ENCODE assay signal across 1 cellular context in the genomic region with DNA sequence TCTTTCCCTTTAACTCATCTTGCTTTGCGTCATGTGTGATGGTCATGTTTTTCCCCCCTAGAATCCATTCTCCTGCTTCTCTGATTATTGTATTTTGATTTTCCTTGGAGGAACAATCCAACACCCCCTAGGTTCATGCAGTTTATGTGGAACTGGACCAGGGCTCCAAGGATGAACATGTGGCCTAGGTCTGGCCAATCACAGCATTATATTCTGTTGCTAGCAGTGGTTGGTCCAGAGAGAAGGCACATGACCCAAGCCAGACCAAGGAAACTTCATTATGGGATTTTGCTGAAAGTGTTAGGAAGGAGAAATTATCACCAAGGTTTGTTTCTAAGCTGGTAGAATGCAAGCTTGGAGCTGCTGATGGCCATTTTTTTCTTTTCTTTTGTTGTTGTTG.
TF ChIP-seq lines count a peak whose summit lies in the region.

No MANE protein-coding gene starts in this region.

TF ChIP-seq in GM12878, 131 proteins besides CTCF, POLR2A, EP300 and RAD21:
- TF ChIP-seq NFXL1 (IDR thresholded peaks at IDR 0.05; ENCODE audit: borderline replicate concordance), result no peak
- TF ChIP-seq ZNF217 (IDR thresholded peaks at IDR 0.05), result no peak
- TF ChIP-seq HDGF (IDR thresholded peaks at IDR 0.05), result no peak
- TF ChIP-seq SMAD1 (IDR thresholded peaks at IDR 0.05; ENCODE audit: low read depth, partially characterized antibody), result no peak
- TF ChIP-seq, protein P1, sequence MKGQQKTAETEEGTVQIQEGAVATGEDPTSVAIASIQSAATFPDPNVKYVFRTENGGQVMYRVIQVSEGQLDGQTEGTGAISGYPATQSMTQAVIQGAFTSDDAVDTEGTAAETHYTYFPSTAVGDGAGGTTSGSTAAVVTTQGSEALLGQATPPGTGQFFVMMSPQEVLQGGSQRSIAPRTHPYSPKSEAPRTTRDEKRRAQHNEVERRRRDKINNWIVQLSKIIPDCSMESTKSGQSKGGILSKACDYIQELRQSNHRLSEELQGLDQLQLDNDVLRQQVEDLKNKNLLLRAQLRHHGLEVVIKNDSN (IDR thresholded peaks at IDR 0.05; ENCODE audit: borderline replicate concordance, extremely low read length, insufficient read depth, low read depth, low read length), result peak; percentile 7
- no peak for TF ChIP-seq BHLHE40 (IDR thresholded peaks at IDR 0.05; ENCODE audit: borderline replicate concordance in 1 of 2, low read depth in 2 of 2, low read length in 1 of 2)
- TF ChIP-seq RAD51 (IDR thresholded peaks at IDR 0.05), result 0 out of 2 replicates have a peak, but pooled peaks have one; percentile 10
- no peak for TF ChIP-seq NR2F1 (conservative IDR thresholded peaks at IDR 0.05)
TF ChIP-seq in GM12878: peak in this region for 2.
